In genomic region chr1:166693158-166693557, GRCh38 we compare ENCODE assay signal across 1 cellular context.
TF ChIP-seq lines count a peak whose summit lies in the region.

No MANE protein-coding gene starts in this region.

TF ChIP-seq in K562, 482 proteins besides CTCF, POLR2A, EP300 and RAD21 (continued from another document and continues in another):
- TF ChIP-seq ZBTB26 (CRISPR knock-in tag; IDR thresholded peaks at IDR 0.05) (no peak), HNRNPK (IDR thresholded peaks at IDR 0.05; ENCODE audit: low read depth, low read length, poor library complexity, severe bottlenecking) (no peak), KLF1 (tag; IDR thresholded peaks at IDR 0.05) (0 out of 2 replicates have a peak, but pooled peaks have one; percentile 42), PYGO2 (tag; IDR thresholded peaks at IDR 0.05) (peak; percentile 86), ZNF449 (CRISPR knock-in tag; IDR thresholded peaks at IDR 0.05) (peak; percentile 91), ZKSCAN8 (CRISPR knock-in tag; IDR thresholded peaks at IDR 0.05) (peak; percentile 69; the same call in 1 of the 2 replicates), EP400 (IDR thresholded peaks at IDR 0.05) (no peak), ATF4 (CRISPR knock-in tag; IDR thresholded peaks at IDR 0.05) (peak; percentile 83), ZNF785 (CRISPR knock-in tag; IDR thresholded peaks at IDR 0.05) (no peak), ZNF695 (CRISPR knock-in tag; IDR thresholded peaks at IDR 0.05) (peak; percentile 87; the same call in 1 of the 2 replicates), ZNF134 (CRISPR knock-in tag; conservative IDR thresholded peaks at IDR 0.05) (peak; percentile 37; the same call in 1 of the 2 replicates), IRF9 (tag; IDR thresholded peaks at IDR 0.05) (peak; percentile 78), HDAC1 (IDR thresholded peaks at IDR 0.05) (0 out of 4 replicates have a peak, but pooled peaks of 1 of the 2 experiments have one; percentile 14), ZNF282 (CRISPR knock-in tag; IDR thresholded peaks at IDR 0.05) (no peak), TFAM (CRISPR knock-in tag; conservative IDR thresholded peaks at IDR 0.05) (no peak), ZNF12 (CRISPR knock-in tag; IDR thresholded peaks at IDR 0.05) (no peak), ZNF445 (CRISPR knock-in tag; IDR thresholded peaks at IDR 0.05; ENCODE audit: low read depth) (no peak; the same call in 1 of the 2 replicates), CREB5 (CRISPR knock-in tag; IDR thresholded peaks at IDR 0.05) (peak; percentile 82; the same call in 1 of the 2 replicates), RBM25 (IDR thresholded peaks at IDR 0.05; ENCODE audit: low read depth, low read length, severe bottlenecking) (no peak), FOXJ2 (tag; IDR thresholded peaks at IDR 0.05) (no peak), PPARD (CRISPR knock-in tag; IDR thresholded peaks at IDR 0.05) (no peak), THRB (CRISPR knock-in tag; conservative IDR thresholded peaks at IDR 0.05) (0 out of 2 replicates have a peak, but pooled peaks have one; percentile 42), SMARCA4 (IDR thresholded peaks at IDR 0.05) (no peak), TCF15 (CRISPR knock-in tag; IDR thresholded peaks at IDR 0.05) (0 out of 2 replicates have a peak, but pooled peaks have one; percentile 45), ILK (tag; IDR thresholded peaks at IDR 0.05; ENCODE audit: borderline replicate concordance, low read depth) (peak; percentile 76; the same call in 1 of the 2 replicates), FOXO4 (CRISPR knock-in tag; IDR thresholded peaks at IDR 0.05) (0 out of 2 replicates have a peak, but pooled peaks have one; percentile 20), ZNF583 (CRISPR knock-in tag; IDR thresholded peaks at IDR 0.05) (peak; percentile 93), CHD7 (IDR thresholded peaks at IDR 0.05; ENCODE audit: low read depth, low read length) (no peak), SRSF3 (IDR thresholded peaks at IDR 0.05; ENCODE audit: insufficient read depth, low read length) (no peak), ZC3H8 (IDR thresholded peaks at IDR 0.05) (no peak), ZNF239 (CRISPR knock-in tag; IDR thresholded peaks at IDR 0.05) (peak; percentile 86), E2F3 (CRISPR knock-in tag; IDR thresholded peaks at IDR 0.05) (peak; percentile 90), NEUROD1 (IDR thresholded peaks at IDR 0.05; ENCODE audit: borderline replicate concordance, low read depth, low read length, partially characterized antibody) (no peak), HMG20A (CRISPR knock-in tag; conservative IDR thresholded peaks at IDR 0.05) (0 out of 2 replicates have a peak, but pooled peaks have one; percentile 31), CREB1 (IDR thresholded peaks at IDR 0.05) (no peak), CREB1 (CRISPR knock-in tag; IDR thresholded peaks at IDR 0.05) (no peak), KLF10 (CRISPR knock-in tag; IDR thresholded peaks at IDR 0.05) (0 out of 2 replicates have a peak, but pooled peaks have one; percentile 66), ZNF830 (CRISPR knock-in tag; IDR thresholded peaks at IDR 0.05) (0 out of 2 replicates have a peak, but pooled peaks have one; percentile 30), ZNF324 (CRISPR knock-in tag; IDR thresholded peaks at IDR 0.05) (0 out of 2 replicates have a peak, but pooled peaks have one; percentile 23), HINFP (tag; conservative IDR thresholded peaks at IDR 0.05; ENCODE audit: low read depth) (peak; percentile 88)
